21 cellular contexts compared by ENCODE assay signal in the genomic region with DNA sequence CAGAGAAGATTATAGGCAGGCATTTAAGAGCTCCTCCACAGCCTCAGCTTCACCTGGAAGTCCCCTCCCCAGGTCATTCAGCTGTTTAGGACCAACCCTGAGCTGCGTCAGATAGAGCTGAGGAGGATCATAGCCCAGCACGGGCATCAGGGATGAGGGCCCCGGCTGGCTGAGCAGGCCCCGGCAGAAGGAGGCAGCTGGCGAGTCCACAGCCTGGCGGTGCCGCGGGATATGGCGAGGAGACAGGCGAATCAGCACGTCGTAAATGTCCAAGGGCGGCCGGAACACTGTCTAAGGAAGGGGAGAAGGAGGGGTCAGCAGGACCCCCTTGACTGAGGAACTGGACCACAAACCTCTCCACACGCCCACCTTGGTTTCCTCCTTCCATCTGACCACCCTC. TPM values are rescaled to one million over a fixed set of nuclear protein-coding genes. Genes with fewer than 3 reads are reported as not detected.
DNase-seq lines count a peak whose midpoint lies in the region; ATAC-seq, FAIRE-seq and TF ChIP-seq lines count a peak whose summit lies in the region.
"Had no signal": no experiment of that assay in that cellular context is flagged by ENCODE, and none has a peak within 500 bp of the region (broad histone marks: within the 10 kb centered on the region; RNA-seq: fewer than 3 reads in every experiment).

No MANE protein-coding gene starts in this region.

- no peaks in the 10 kb centered on the region for H3K27me3 Mint-ChIP-seq in activated naive CD8-positive, alpha-beta T cell
- no peaks in the 10 kb centered on the region for H3K27me3 Mint-ChIP-seq in activated naive CD8-positive, alpha-beta T cell treated with anti-CD3 and anti-CD28 coated beads for 36 hours
- no peaks in the 10 kb centered on the region for H3K27me3 Mint-ChIP-seq in activated T-cell treated with anti-CD3 and anti-CD28 coated beads, Interleukin-2, amount 50 U/mL, for 24 hours
- H3K27me3 Mint-ChIP-seq: CD4-positive, alpha-beta T cell had no signal

- CTCF ChIA-PET in RWPE1 (lab: Yijun Ruan, JAX), result interaction anchor here (2.8 kb wide), 1 partner anchor 10 kb away, joined by 10 read pairs; no protein-coding TSS in a partner anchor

- POLR2A ChIA-PET in RWPE1 (lab: Yijun Ruan, JAX; ENCODE audit: low non-redundant PET), result interaction anchor here (0.5 kb wide), 1 partner anchor 19 kb away, joined by 4 read pairs; no protein-coding TSS in a partner anchor

- no peaks in the 10 kb centered on the region for H3K4me1 ChIP-seq in lower lobe of right lung

- TF ChIP-seq CTCF in RWPE1 (conservative IDR thresholded peaks at IDR 0.05; ENCODE audit: low read depth), result no peak
- no peak for TF ChIP-seq CTCF in lower lobe of right lung (IDR thresholded peaks at IDR 0.05)

- DNase-seq in activated naive CD8-positive, alpha-beta T cell treated with anti-CD3 and anti-CD28 coated beads for 36 hours, result no peak
- DNase-seq in GM12891 (ENCODE audit: insufficient read length, low spot score) (peak; percentile 1), RWPE1 (ENCODE audit: low spot score) (no peak), lower lobe of right lung (peak; percentile 37), medulla oblongata (ENCODE audit: extremely low spot score) (no peak), D341Med (ENCODE audit: low spot score) (no peak)
- DNase-seq in activated T-cell treated with anti-CD3 and anti-CD28 coated beads, Interleukin-2, amount 50 U/mL, for 24 hours, result no peak
- DNase-seq: AML-193; Caco-2; CD4-positive, alpha-beta T cell; DMS79 treated with DMSO at 0.1 percent for 48 hours; GF-D8; GOT3; HFFc6; IMR-90 had no signal

- no peaks in the 10 kb centered on the region for H3K27me3 ChIP-seq in lower lobe of right lung (ENCODE audit: low read depth)

- intact Hi-C loops in lower lobe of right lung (cut with DNase I), result no loop called here

- H3K27ac ChIP-seq in RWPE1, result peak overlapping the region; percentile 61
- no peak overlapping the region for H3K27ac ChIP-seq in lower lobe of right lung
- H3K27ac ChIP-seq: C4-2B had no signal

- H3K9me3 ChIP-seq in lower lobe of right lung, result no peaks in the 10 kb centered on the region
- H3K9me3 ChIP-seq: A549, Caco-2 had no signal

- H3K36me3 ChIP-seq in lower lobe of right lung, result peaks cover 73% of the 10 kb centered on the region

- no peak for FAIRE-seq in GM12891 (lab: Jason Lieb, UNC)
- FAIRE-seq: A549, HTR-8/SVneo, K562 had no signal

- no peak for ATAC-seq in lower lobe of right lung
- ATAC-seq: A549, HCT116, K562 had no signal

- no peak for TF ChIP-seq POLR2A in GM12891 (IDR thresholded peaks at IDR 0.05; ENCODE audit: low read depth, low read length)

- H3K9me3 Mint-ChIP-seq in activated naive CD8-positive, alpha-beta T cell (ENCODE audit: low read depth), result no peaks in the 10 kb centered on the region
- H3K9me3 Mint-ChIP-seq in activated naive CD8-positive, alpha-beta T cell treated with anti-CD3 and anti-CD28 coated beads for 36 hours, result no peaks in the 10 kb centered on the region
- H3K9me3 Mint-ChIP-seq in activated T-cell treated with anti-CD3 and anti-CD28 coated beads, Interleukin-2, amount 50 U/mL, for 24 hours, result no peaks in the 10 kb centered on the region
- H3K9me3 Mint-ChIP-seq: CD4-positive, alpha-beta T cell; HFFc6 had no signal

- H3K4me3 Mint-ChIP-seq in activated naive CD8-positive, alpha-beta T cell, result no peak overlapping the region
- no peak overlapping the region for H3K4me3 Mint-ChIP-seq in activated naive CD8-positive, alpha-beta T cell treated with anti-CD3 and anti-CD28 coated beads for 36 hours
- no peak overlapping the region for H3K4me3 Mint-ChIP-seq in activated T-cell treated with anti-CD3 and anti-CD28 coated beads, Interleukin-2, amount 50 U/mL, for 24 hours
- H3K4me3 Mint-ChIP-seq: CD4-positive, alpha-beta T cell; HFFc6 had no signal

- H3K36me3 Mint-ChIP-seq in activated naive CD8-positive, alpha-beta T cell, result peaks cover 2% of the 10 kb centered on the region
- peaks cover 15% of the 10 kb centered on the region for H3K36me3 Mint-ChIP-seq in activated naive CD8-positive, alpha-beta T cell treated with anti-CD3 and anti-CD28 coated beads for 36 hours
- H3K36me3 Mint-ChIP-seq in activated T-cell treated with anti-CD3 and anti-CD28 coated beads, Interleukin-2, amount 50 U/mL, for 24 hours (ENCODE audit: low read depth), result peaks cover 95% of the 10 kb centered on the region

- H3K4me1 Mint-ChIP-seq in activated naive CD8-positive, alpha-beta T cell (ENCODE audit: low read depth), result peaks cover 21% of the 10 kb centered on the region
- H3K4me1 Mint-ChIP-seq in activated naive CD8-positive, alpha-beta T cell treated with anti-CD3 and anti-CD28 coated beads for 36 hours, result peaks cover 19% of the 10 kb centered on the region
- peaks cover 31% of the 10 kb centered on the region for H3K4me1 Mint-ChIP-seq in activated T-cell treated with anti-CD3 and anti-CD28 coated beads, Interleukin-2, amount 50 U/mL, for 24 hours (ENCODE audit: low read depth)

- no peak overlapping the region for H3K4me3 ChIP-seq in lower lobe of right lung
- H3K4me3 ChIP-seq: A549, K562 had no signal

- peak overlapping the region; percentile 58 for H3K27ac Mint-ChIP-seq in activated naive CD8-positive, alpha-beta T cell
- no peak overlapping the region for H3K27ac Mint-ChIP-seq in activated naive CD8-positive, alpha-beta T cell treated with anti-CD3 and anti-CD28 coated beads for 36 hours
- no peak overlapping the region for H3K27ac Mint-ChIP-seq in activated T-cell treated with anti-CD3 and anti-CD28 coated beads, Interleukin-2, amount 50 U/mL, for 24 hours
- H3K27ac Mint-ChIP-seq: CD4-positive, alpha-beta T cell; HFFc6 had no signal

TF ChIP-seq in GM12891, 5 proteins besides CTCF, POLR2A, EP300 and RAD21:
- TF ChIP-seq POLR2AphosphoS5 (IDR thresholded peaks at IDR 0.05; ENCODE audit: low read depth, low read length) (no peak), PAX5 (IDR thresholded peaks at IDR 0.05; ENCODE audit: insufficient read depth, low read length, severe bottlenecking) (no peak), POU2F2 (IDR thresholded peaks at IDR 0.05; ENCODE audit: low read depth, low read length) (no peak), TAF1 (IDR thresholded peaks at IDR 0.05; ENCODE audit: low read depth, low read length) (no peak), SPI1 (IDR thresholded peaks at IDR 0.05; ENCODE audit: low read depth, low read length) (no peak)

RNA-seq across cellular contexts. Expression of gene NOL6, which starts 10.6 kb away (rescaled TPM):
- total RNA-seq in activated naive CD8-positive, alpha-beta T cell treated with anti-CD3 and anti-CD28 coated beads for 36 hours, result 10 to 100 TPM; 80.8 to 82.2 TPM
- 17.7 TPM for polyA plus RNA-seq in GM12891 (2012; ENCODE audit: low read depth, missing spikeins)
- 27.6 TPM for total RNA-seq in lower lobe of right lung

RNA-seq across cellular contexts. Expression of gene AQP3, which starts 15.8 kb away (rescaled TPM):
- total RNA-seq in activated naive CD8-positive, alpha-beta T cell treated with anti-CD3 and anti-CD28 coated beads for 36 hours, result 1 to 10 TPM; 2.3 to 2.9 TPM
- 0.40 TPM for polyA plus RNA-seq in GM12891 (2012; ENCODE audit: low read depth, missing spikeins)
- 357 TPM for total RNA-seq in lower lobe of right lung

Comparison
In these comparisons a context has a peak if more than half of its experiments do, and no peak if none do; other contexts are left out.
1. DNase-seq: peak in GM12891 (single experiment) and lower lobe of right lung (single experiment); none in activated naive CD8-positive, alpha-beta T cell treated with anti-CD3 and anti-CD28 coated beads for 36 hours (single experiment), RWPE1 (single experiment), medulla oblongata (single experiment), D341Med (single experiment) and activated T-cell treated with anti-CD3 and anti-CD28 coated beads, Interleukin-2, amount 50 U/mL, for 24 hours (single experiment).
2. RNA of gene AQP3, which starts 15.8 kb away (total RNA-seq): 357 TPM in lower lobe of right lung (single experiment); 2.3 to 2.9 TPM in activated naive CD8-positive, alpha-beta T cell treated with anti-CD3 and anti-CD28 coated beads for 36 hours; every median in the first group is over 10 times any median in the second.